ENCODE assay signal across 9 cellular contexts in the genomic region with DNA sequence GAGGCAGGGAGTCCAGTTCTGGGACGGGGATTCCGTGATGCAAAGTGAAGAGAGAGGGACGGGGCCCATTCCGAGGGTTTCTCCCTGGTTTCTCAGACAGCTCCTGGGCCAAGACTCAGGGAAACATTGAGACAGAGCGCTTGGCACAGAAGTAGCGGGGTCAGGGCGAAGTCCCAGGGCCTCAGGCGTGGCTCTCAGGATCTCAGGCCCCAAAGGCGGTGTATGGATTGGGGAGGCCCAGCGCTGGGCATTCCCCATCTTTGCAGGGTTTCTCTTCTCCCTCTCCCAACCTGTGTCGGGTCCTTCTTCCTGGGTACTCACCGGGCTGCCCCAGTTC. TPM values are rescaled to one million over a fixed set of nuclear protein-coding genes. Genes with fewer than 3 reads are reported as not detected.
A peak's percentile ranks its signal among the peaks of the same experiment; 100 is the strongest.
DNase-seq lines count a peak whose midpoint lies in the region; ATAC-seq and TF ChIP-seq lines count a peak whose summit lies in the region.
"Had no signal": no experiment of that assay in that cellular context is flagged by ENCODE, and none has a peak within 500 bp of the region (broad histone marks: within the 10 kb centered on the region; RNA-seq: fewer than 3 reads in every experiment).

No MANE protein-coding gene starts in this region.

- H3K36me3 ChIP-seq in HUES64 (ENCODE audit: insufficient read depth, low read length) (no peaks in the 10 kb centered on the region), breast epithelium (no peaks in the 10 kb centered on the region), kidney epithelial cell (ENCODE audit: control insufficient read depth, insufficient read depth, low read length) (no peaks in the 10 kb centered on the region), HAP-1 (replicated peaks) (no peaks in the 10 kb centered on the region)

- no peak for TF ChIP-seq POLR2A in breast epithelium (IDR thresholded peaks at IDR 0.05)

- H3K9me3 ChIP-seq in HUES64 (ENCODE audit: insufficient read depth, low read depth, low read length) (peaks cover 3% of the 10 kb centered on the region; the same call in 1 of the 2 replicates), breast epithelium (no peaks in the 10 kb centered on the region), HAP-1 (no peaks in the 10 kb centered on the region)

- H3K27ac ChIP-seq in HUES64 (ENCODE audit: low read depth, low read length) (no peak overlapping the region), breast epithelium (peak overlapping the region; percentile 82 to 86)

- no peak for DNase-seq in breast epithelium (ENCODE audit: low spot score in 2 of 2)
- no peak for DNase-seq in kidney epithelial cell (ENCODE audit: low read depth)
- no peak for DNase-seq in stimulated activated naive CD8-positive, alpha-beta T cell treated with anti-CD3 and anti-CD28 coated beads, Interleukin-15, amount 100 ng/mL, for 72 hours
- no peak for DNase-seq in central memory CD4-positive, alpha-beta T cell
- no peak for DNase-seq in globus pallidus (ENCODE audit: low spot score)
- DNase-seq in HAP-1 (ENCODE audit: low spot score in 2 of 2) = no peak

- 65% methylated on average over 12 of the region's 12 CpGs for WGBS in HUES64

- ATAC-seq in stimulated activated naive CD8-positive, alpha-beta T cell treated with anti-CD3 and anti-CD28 coated beads, Interleukin-15, amount 100 ng/mL, for 72 hours = no peak
- ATAC-seq in HG03097 (IDR thresholded peaks at IDR 0.05; ENCODE audit: low FRiP score, unreplicated experiment) = no peak

- H3K27me3 ChIP-seq in HUES64 (ENCODE audit: insufficient read depth, low read length) (peaks cover 57% of the 10 kb centered on the region), breast epithelium (peaks cover 0 to 5% of the 10 kb centered on the region in 2 donors), kidney epithelial cell (ENCODE audit: control insufficient read depth, insufficient read depth, low read length) (peaks cover 15% of the 10 kb centered on the region), HAP-1 (ENCODE audit: low read depth) (peaks cover 6% of the 10 kb centered on the region; the same call in 1 of the 2 replicates)

- peaks cover 75% of the 10 kb centered on the region for H3K27me3 Mint-ChIP-seq in stimulated activated naive CD8-positive, alpha-beta T cell treated with anti-CD3 and anti-CD28 coated beads, Interleukin-15, amount 100 ng/mL, for 72 hours

- H3K4me1 Mint-ChIP-seq in stimulated activated naive CD8-positive, alpha-beta T cell treated with anti-CD3 and anti-CD28 coated beads, Interleukin-15, amount 100 ng/mL, for 72 hours = peaks cover 25% of the 10 kb centered on the region

- H3K4me3 Mint-ChIP-seq in stimulated activated naive CD8-positive, alpha-beta T cell treated with anti-CD3 and anti-CD28 coated beads, Interleukin-15, amount 100 ng/mL, for 72 hours = peak overlapping the region; percentile 85 to 90

- in situ Hi-C loops in HAP-1 (cut with MboI; ENCODE audit: low sequenced_read_pairs) = no loop called here

- no peak overlapping the region for H3K9ac ChIP-seq in HUES64 (ENCODE audit: low read depth, low read length)

- intact Hi-C loops in breast epithelium (cut with DNase I; ENCODE audit: low total_unique reads) = no loop called here

- TF ChIP-seq CTCF in breast epithelium (IDR thresholded peaks at IDR 0.05) (no peak), kidney epithelial cell (IDR thresholded peaks at IDR 0.05; ENCODE audit: insufficient read depth, low read length, poor library complexity, severe bottlenecking) (no peak)

- no peaks in the 10 kb centered on the region; the same call in 1 of the 2 replicates for H3K4me1 ChIP-seq in HUES64 (ENCODE audit: insufficient read depth, low read length)
- no peaks in the 10 kb centered on the region for H3K4me1 ChIP-seq in breast epithelium
- H3K4me1 ChIP-seq in HAP-1 = no peaks in the 10 kb centered on the region; the same call in 1 of the 2 replicates

- peak overlapping the region in 1 of 2 donors; percentile 94 for H3K27ac Mint-ChIP-seq in stimulated activated naive CD8-positive, alpha-beta T cell treated with anti-CD3 and anti-CD28 coated beads, Interleukin-15, amount 100 ng/mL, for 72 hours

- H3K4me3 ChIP-seq in HUES64 (ENCODE audit: low read length) (peak overlapping the region; percentile 77), breast epithelium (peak overlapping the region; percentile 49 to 89 (median 65)), kidney epithelial cell (ENCODE audit: low read depth, low read length) (peak overlapping the region; percentile 54), HAP-1 (no peak overlapping the region)

- peaks cover 16% of the 10 kb centered on the region in 2 donors for H3K9me3 Mint-ChIP-seq in stimulated activated naive CD8-positive, alpha-beta T cell treated with anti-CD3 and anti-CD28 coated beads, Interleukin-15, amount 100 ng/mL, for 72 hours

RNA-seq across cellular contexts. Expression of a gene that starts 35.9 kb away (rescaled TPM):
- 0.65 TPM for polyA plus RNA-seq in HUES64 (2013, experiment 1 of 2)
- 1.3 TPM for polyA plus RNA-seq in HUES64 (2013, experiment 2 of 2)
- total RNA-seq in breast epithelium (not detected), kidney epithelial cell (0.75 and 1.1 TPM in 2 replicates)
- total RNA-seq: myocyte had no signal
